ENCODE assay signal across 12 cellular contexts in the genomic region with DNA sequence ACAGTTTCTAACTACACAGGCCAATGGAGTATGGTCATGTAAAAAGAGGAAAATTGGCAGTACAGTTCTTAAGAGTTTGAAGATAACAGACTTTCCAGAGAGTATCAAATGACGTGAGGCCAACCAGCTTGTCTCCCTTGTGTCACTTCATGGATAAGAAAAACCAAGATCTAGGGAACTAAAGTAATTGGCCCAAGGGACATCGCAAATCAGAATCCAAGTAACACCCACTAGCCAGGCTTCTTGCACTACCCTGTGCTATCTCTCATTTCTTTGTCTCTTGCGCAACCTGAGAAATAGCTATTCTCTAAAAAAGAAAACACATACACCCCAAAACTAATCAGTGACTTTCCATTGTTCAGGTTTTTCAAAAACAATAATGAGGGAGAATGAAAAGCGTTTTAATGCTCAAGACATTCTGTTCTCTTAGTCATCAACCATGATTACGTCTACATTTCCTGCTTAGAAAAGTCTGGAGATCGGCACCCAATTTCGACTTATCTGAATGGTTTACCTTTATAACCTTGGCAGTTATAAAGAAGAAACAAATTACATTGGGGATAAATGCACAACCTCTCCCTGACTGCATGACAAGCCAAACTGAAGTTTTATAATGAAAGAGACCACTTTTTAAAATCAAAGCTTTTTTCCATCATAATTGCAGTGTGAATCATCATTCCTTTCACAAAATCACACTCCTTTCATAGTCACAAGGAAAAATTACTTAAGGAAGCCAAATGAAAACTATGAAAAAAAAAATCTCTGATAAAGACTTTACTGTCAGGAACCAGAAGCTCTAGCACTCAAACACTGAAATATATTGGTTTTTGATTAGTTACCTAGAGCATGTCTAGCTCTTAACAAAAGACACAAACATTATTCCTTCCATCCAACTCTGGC. TPM values are rescaled to one million over a fixed set of nuclear protein-coding genes. Genes with fewer than 3 reads are reported as not detected.
DNase-seq lines count a peak whose midpoint lies in the region; ATAC-seq, FAIRE-seq and TF ChIP-seq lines count a peak whose summit lies in the region.
"Had no signal": no experiment of that assay in that cellular context is flagged by ENCODE, and none has a peak within 500 bp of the region (broad histone marks: within the 10 kb centered on the region; RNA-seq: fewer than 3 reads in every experiment).

No MANE protein-coding gene starts in this region.

- H3K4me3 ChIP-seq in coronary artery, result peak overlapping the region; percentile 6
- peak overlapping the region in 2 of 3 experiments; percentile 5 to 8 for H3K4me3 ChIP-seq in keratinocyte (ENCODE audit: control insufficient read depth in 2 of 3, extremely low read depth in 1 of 3, insufficient read depth in 2 of 3, low read depth in 1 of 3, low read length in 3 of 3)
- H3K4me3 ChIP-seq in tibial artery, result no peak overlapping the region
- no peak overlapping the region for H3K4me3 ChIP-seq in HAP-1
- H3K4me3 ChIP-seq in SJCRH30, result no peak overlapping the region

- H3K9me3 ChIP-seq in keratinocyte (ENCODE audit: control insufficient read depth, low read depth, low read length) (no peaks in the 10 kb centered on the region), tibial artery (no peaks in the 10 kb centered on the region), HAP-1 (no peaks in the 10 kb centered on the region), SJCRH30 (replicated peaks) (no peaks in the 10 kb centered on the region)

- H3K4me1 ChIP-seq in keratinocyte (ENCODE audit: control insufficient read depth, extremely low read depth, insufficient read depth, low read length), result peaks cover 27% of the 10 kb centered on the region
- H3K4me1 ChIP-seq in tibial artery, result peaks cover 0 to 80% (median 13%) of the 10 kb centered on the region in 4 donors
- H3K4me1 ChIP-seq in HAP-1, result peaks cover 24% of the 10 kb centered on the region
- peaks cover 16% of the 10 kb centered on the region for H3K4me1 ChIP-seq in SJCRH30

- DNase-seq in LHCN-M2 (ENCODE audit: low read depth) (peak; percentile 97), coronary artery (ENCODE audit: low spot score) (no peak), keratinocyte (ENCODE audit: low read depth, low spot score) (peak; percentile 21), tibial artery (no peak), HAP-1 (ENCODE audit: low spot score in 2 of 2) (no peak), SJCRH30 (no peak), nephron progenitor cell (no peak)
- DNase-seq: Karpas-422; NCI-H526 treated with DMSO at 0.1 percent for 48 hours; stimulated activated CD4-positive, alpha-beta T cell treated with anti-CD3 and anti-CD28 coated beads, Interleukin-4, amount 100 ng/mL, for 4 hours had no signal

- peak; percentile 62 for FAIRE-seq in keratinocyte (lab: Jason Lieb, UNC)

- peaks cover 8% of the 10 kb centered on the region for H3K36me3 Mint-ChIP-seq in nephron progenitor cell (ENCODE audit: low read depth)

- H3K36me3 ChIP-seq in keratinocyte (ENCODE audit: control insufficient read depth in 2 of 2, extremely low read depth in 1 of 2, insufficient read depth in 2 of 2, low read length in 2 of 2) (no peaks in the 10 kb centered on the region), tibial artery (peaks cover 0 to 10% (median 0%) of the 10 kb centered on the region in 3 donors), HAP-1 (replicated peaks) (no peaks in the 10 kb centered on the region), SJCRH30 (peaks cover 66% of the 10 kb centered on the region)

- no peaks in the 10 kb centered on the region for H3K27me3 Mint-ChIP-seq in nephron progenitor cell (ENCODE audit: low read depth, poor library complexity)
- H3K27me3 Mint-ChIP-seq: central memory CD8-positive, alpha-beta T cell had no signal

- no peaks in the 10 kb centered on the region for H4K20me1 ChIP-seq in keratinocyte (ENCODE audit: control insufficient read depth, extremely low read depth, insufficient read depth, low read length)

- dilution Hi-C loops in keratinocyte (cut with MboI; ENCODE audit: extremely low pct_ligation_motif_present, low sequenced_read_pairs), result no loop called here

- H3K9me1 ChIP-seq in keratinocyte (ENCODE audit: control insufficient read depth, extremely low read depth, insufficient read depth, low read length), result no peaks in the 10 kb centered on the region

- H3K27me3 ChIP-seq in keratinocyte (ENCODE audit: control insufficient read depth, extremely low read depth, insufficient read depth, low read length) (no peaks in the 10 kb centered on the region), tibial artery (no peaks in the 10 kb centered on the region), HAP-1 (ENCODE audit: low read depth) (no peaks in the 10 kb centered on the region), SJCRH30 (no peaks in the 10 kb centered on the region)

- H3K27ac Mint-ChIP-seq in nephron progenitor cell, result no peak overlapping the region

- intact Hi-C loops in tibial artery (cut with DNase I; ENCODE audit: low total_unique reads), result no loop called here

- H3K4me2 ChIP-seq in keratinocyte (ENCODE audit: control insufficient read depth, extremely low read depth, insufficient read depth, low read depth, low read length), result peak overlapping the region; percentile 61

- peaks cover 23% of the 10 kb centered on the region for H3K4me1 Mint-ChIP-seq in nephron progenitor cell
- H3K4me1 Mint-ChIP-seq: central memory CD8-positive, alpha-beta T cell had no signal

- H3K79me2 ChIP-seq in keratinocyte (ENCODE audit: control insufficient read depth, insufficient read depth, low read length), result no peaks in the 10 kb centered on the region

- H3K27ac ChIP-seq in coronary artery (peak overlapping the region; percentile 30 to 64), keratinocyte (ENCODE audit: control insufficient read depth, insufficient read depth, low read length) (peak overlapping the region; percentile 48), tibial artery (peak overlapping the region; percentile 57 to 67), SJCRH30 (no peak overlapping the region)

- no peaks in the 10 kb centered on the region for H3K9me3 Mint-ChIP-seq in nephron progenitor cell
- H3K9me3 Mint-ChIP-seq: central memory CD8-positive, alpha-beta T cell had no signal

- in situ Hi-C loops in HAP-1 (cut with MboI; ENCODE audit: low sequenced_read_pairs), result no loop called here

- ATAC-seq in HG02798 (IDR thresholded peaks at IDR 0.05; ENCODE audit: poor library complexity, unreplicated experiment), result no peak

- H3K4me3 Mint-ChIP-seq in nephron progenitor cell, result no peak overlapping the region
- H3K4me3 Mint-ChIP-seq: central memory CD8-positive, alpha-beta T cell had no signal

- H3K9ac ChIP-seq in keratinocyte (ENCODE audit: control insufficient read depth, extremely low read depth, insufficient read depth, low read length), result no peak overlapping the region

- TF ChIP-seq CTCF in coronary artery (IDR thresholded peaks at IDR 0.05), result no peak
- no peak for TF ChIP-seq CTCF in keratinocyte (optimal IDR thresholded peaks at IDR 0.05 in 1 of 3, IDR thresholded peaks at IDR 0.05 in 1 of 3, conservative IDR thresholded peaks at IDR 0.05 in 1 of 3; ENCODE audit: extremely low read depth in 1 of 3, insufficient read depth in 2 of 3, low read length in 3 of 3)
- TF ChIP-seq CTCF in tibial artery (IDR thresholded peaks at IDR 0.05), result no peak
- no peak for TF ChIP-seq CTCF in nephron progenitor cell (IDR thresholded peaks at IDR 0.05)

- H2AFZ ChIP-seq in keratinocyte (ENCODE audit: control insufficient read depth, low read length), result peak overlapping the region; percentile 57

RNA-seq across cellular contexts. Expression of a gene that starts 42.1 kb away (rescaled TPM):
- total RNA-seq in LHCN-M2 (2014; rRNA removed), result 111 and 136 TPM in 2 replicates
- polyA plus RNA-seq in LHCN-M2 (2012), result 10.6 TPM
- polyA plus RNA-seq in keratinocyte, result 2.0 to 10.2 TPM (median 3.7 TPM) in 3 replicates
- polyA plus RNA-seq in keratinocyte (2011; ENCODE audit: low read depth), result 3.0 TPM
- 4.3 and 5.9 TPM in 2 replicates for polyA plus RNA-seq in keratinocyte (2011; cell fraction: cytosol; rRNA removed)
- 8.0 and 8.2 TPM in 2 replicates for polyA plus RNA-seq in keratinocyte (2011; cell fraction: nucleus; rRNA removed)
- 1.6 TPM in 2 replicates for polyA plus RNA-seq in keratinocyte (2012; ENCODE audit: low replicate concordance)
- polyA minus RNA-seq in keratinocyte, result 2.3 to 26.2 TPM (median 8.7 TPM) in 3 replicates
- 9.0 TPM for polyA minus RNA-seq in keratinocyte (2011; cell fraction: cytosol; rRNA and poly(A)+ RNA removed)
- 15.1 and 26.4 TPM in 2 replicates for polyA minus RNA-seq in keratinocyte (2011; cell fraction: nucleus; rRNA and poly(A)+ RNA removed)
- 121 and 129 TPM in 2 replicates for total RNA-seq in SJCRH30 (2014; rRNA removed; shearing (Covaris generic))

Comparison
In these comparisons a context has a peak if more than half of its experiments do, and no peak if none do; other contexts are left out.
1. DNase-seq: peak in LHCN-M2 (single experiment) and keratinocyte (single experiment); none in coronary artery (single experiment), tibial artery (0 of 2), HAP-1 (0 of 2), SJCRH30 (0 of 2) and nephron progenitor cell (single experiment).
2. H3K4me3 ChIP-seq: peak in coronary artery (single experiment) and keratinocyte (2 of 3); none in tibial artery (0 of 2), HAP-1 (single experiment) and SJCRH30 (single experiment).